In genomic region chr19:9178901-9179300, GRCh38 we compare ENCODE assay signal across 23 cellular contexts. TPM values are rescaled to one million over a fixed set of nuclear protein-coding genes. Genes with fewer than 3 reads are reported as not detected.
DNase-seq lines count a peak whose midpoint lies in the region; ATAC-seq and TF ChIP-seq lines count a peak whose summit lies in the region.
"Had no signal": no experiment of that assay in that cellular context is flagged by ENCODE, and none has a peak within 500 bp of the region (broad histone marks: within the 10 kb centered on the region; RNA-seq: fewer than 3 reads in every experiment).

Gene OR7D2 (plus strand): TSS chr19:9178979. CDS start chr19:9185782, 6,803 bp downstream.

- TF ChIP-seq CTCF in HEK293 (tag by site-specific recombination; IDR thresholded peaks at IDR 0.05): no peak

- ATAC-seq in GM21447 (IDR thresholded peaks at IDR 0.05; ENCODE audit: unreplicated experiment) (no peak), HG03439 (IDR thresholded peaks at IDR 0.05; ENCODE audit: unreplicated experiment) (no peak), HG02763 (IDR thresholded peaks at IDR 0.05; ENCODE audit: unreplicated experiment) (no peak)
- ATAC-seq: CD8-positive, alpha-beta T cell; Right ventricle myocardium inferior had no signal

- H3K4me3 ChIP-seq in HEK293 (ENCODE audit: low read depth, low read length): no peak within 1 kb of the TSS
- H3K4me3 ChIP-seq: BLaER1 treated with 17β-estradiol and CSF1 and Interleukin-3, amounts not matched to agents 10 nM and 100 nM; HAP-1; Peyer's patch had no signal

- H3K27ac ChIP-seq in HEK293 (ENCODE audit: extremely low read depth, low read depth, low read length): no peak within 1 kb of the TSS
- H3K27ac ChIP-seq: 22Rv1; BLaER1 treated with 17β-estradiol and CSF1 and Interleukin-3, amounts not matched to agents 10 nM and 100 nM; Peyer's patch had no signal

- POLR2A ChIA-PET in HEK293 (lab: Yijun Ruan, JAX): no interaction called here

- H3K9me3 ChIP-seq in HEK293 (ENCODE audit: control insufficient read depth, insufficient read depth, low read depth, low read length): no peaks in the 10 kb centered on the region; the same call in 1 of the 2 replicates
- H3K9me3 ChIP-seq: BLaER1 treated with 17β-estradiol and CSF1 and Interleukin-3, amounts not matched to agents 10 nM and 100 nM; HAP-1; Peyer's patch had no signal

- DNase-seq in DMS53 (lab: John Stamatoyannopoulos, UW) (peak; percentile 12), DMS53 treated with DMSO at 0.1 percent for 48 hours (lab: John Stamatoyannopoulos, UW; ENCODE audit: unreplicated experiment) (no peak), RPMI7951 (ENCODE audit: low read depth) (peak; percentile 38), iris pigment epithelial cell (ENCODE audit: low read depth) (peak; percentile 20)
- DNase-seq: CD8-positive, alpha-beta T cell; KBM-7; MV-4-11; NCI-H1105 treated with DMSO at 0.1 percent for 48 hours; NCI-H2029 treated with DMSO at 0.1 percent for 48 hours; NCI-H226; NCI-H524; NCI-H82; Peyer's patch had no signal

- CTCF ChIA-PET in HEK293 (lab: Yijun Ruan, JAX): interaction anchor here (0.7 kb wide), 1 partner anchor 79 kb away, joined by 4 read pairs; no protein-coding TSS in a partner anchor

- no peaks in the 10 kb centered on the region for H3K4me1 ChIP-seq in HEK293 (ENCODE audit: control insufficient read depth, insufficient read depth, low read length)
- H3K4me1 ChIP-seq: BLaER1 treated with 17β-estradiol and CSF1 and Interleukin-3, amounts not matched to agents 10 nM and 100 nM; HAP-1; Peyer's patch had no signal

- no peaks in the 10 kb centered on the region; a peak in 1 of 3 replicates for H3K36me3 ChIP-seq in HEK293 (ENCODE audit: control insufficient read depth in 2 of 2, insufficient read depth in 1 of 2, low read length in 2 of 2)
- H3K36me3 ChIP-seq: BLaER1 treated with 17β-estradiol and CSF1 and Interleukin-3, amounts not matched to agents 10 nM and 100 nM; HAP-1; Peyer's patch had no signal

TF ChIP-seq in HEK293, 187 proteins besides CTCF, POLR2A, EP300 and RAD21:
- TF ChIP-seq ATF2 (tag by site-specific recombination; IDR thresholded peaks at IDR 0.05; ENCODE audit: low read depth) (0 out of 2 replicates have a peak, but pooled peaks have one; percentile 39), ZBTB21 (tag by site-specific recombination; IDR thresholded peaks at IDR 0.05) (peak; percentile 90), ZNF629 (tag by site-specific recombination; IDR thresholded peaks at IDR 0.05) (peak; percentile 29; the same call in 1 of the 2 replicates), ZFP41 (tag by site-specific recombination; IDR thresholded peaks at IDR 0.05; ENCODE audit: borderline replicate concordance) (no peak), SCRT2 (tag by site-specific recombination; IDR thresholded peaks at IDR 0.05) (peak; percentile 41; the same call in 1 of the 2 replicates)

RNA-seq across cellular contexts. Expression of gene OR7D2, which starts in this region (rescaled TPM):
- not detected in 2 replicates for total RNA-seq in RPMI7951 (2014; rRNA removed; shearing (Covaris generic))
- total RNA-seq: CD8-positive, alpha-beta T cell; Daoy; Peyer's patch; SK-MEL-5 had no signal

Comparison
In these comparisons a context has a peak if more than half of its experiments do, and no peak if none do; other contexts are left out.
1. Peak in DNase-seq in RPMI7951; RNA of the gene not detected or under 1 TPM.